In genomic region chr2:58608146-58608545, GRCh38 we compare ENCODE assay signal across 27 cellular contexts.
DNase-seq lines count a peak whose midpoint lies in the region; ATAC-seq, FAIRE-seq and TF ChIP-seq lines count a peak whose summit lies in the region.
"Had no signal": no experiment of that assay in that cellular context is flagged by ENCODE, and none has a peak within 500 bp of the region (broad histone marks: within the 10 kb centered on the region; RNA-seq: fewer than 3 reads in every experiment).

No MANE protein-coding gene starts in this region.

- 19% methylated on average over 1 of the region's 1 CpG for WGBS in K562 (ENCODE audit: insufficient coverage, low coverage, missing lambda C conversion rate)

- no peak overlapping the region for H3K9ac ChIP-seq in K562 (ENCODE audit: insufficient read depth in 1 of 2, low read depth in 2 of 2, low read length in 2 of 2)
- H3K9ac ChIP-seq: BLaER1 had no signal

- H3K27ac Mint-ChIP-seq in glutamatergic neuron (ENCODE audit: unreplicated experiment), result peak overlapping the region; percentile 60
- H3K27ac Mint-ChIP-seq: CD4-positive, alpha-beta memory T cell; CD4-positive, CD25-positive, alpha-beta regulatory T cell; CD8-positive, alpha-beta memory T cell had no signal

- H3K9me3 Mint-ChIP-seq in glutamatergic neuron (ENCODE audit: unreplicated experiment), result peaks cover 2% of the 10 kb centered on the region

- no peak overlapping the region for H3K4me2 ChIP-seq in K562 (ENCODE audit: insufficient read depth, low read length)
- H3K4me2 ChIP-seq: BLaER1 had no signal

- H3K79me2 ChIP-seq in K562 (ENCODE audit: control insufficient read depth, insufficient read depth, low read length), result no peaks in the 10 kb centered on the region

- H3K36me3 ChIP-seq in RWPE2 (ENCODE audit: low read depth) (no peaks in the 10 kb centered on the region), K562 (ENCODE audit: control insufficient read depth, insufficient read depth, low read length) (no peaks in the 10 kb centered on the region)
- H3K36me3 ChIP-seq: BE2C, BLaER1 had no signal

- TF ChIP-seq CTCF in RWPE2 (IDR thresholded peaks at IDR 0.05; ENCODE audit: poor library complexity, severe bottlenecking) (no peak), K562 (IDR thresholded peaks at IDR 0.05 in 2 of 3, conservative IDR thresholded peaks at IDR 0.05 in 1 of 3; ENCODE audit: insufficient read depth in 2 of 3, low read depth in 1 of 3, low read length in 3 of 3) (no peak), glutamatergic neuron (IDR thresholded peaks at IDR 0.05; ENCODE audit: partially characterized antibody, unreplicated experiment) (no peak)

- POLR2A ChIA-PET in K562 (lab: Yijun Ruan, JAX), result interaction anchor here (1.2 kb wide), 1 partner anchor 17 kb away, joined by 6 read pairs; no protein-coding TSS in a partner anchor

- no peaks in the 10 kb centered on the region for H3K36me3 Mint-ChIP-seq in glutamatergic neuron (ENCODE audit: unreplicated experiment)
- H3K36me3 Mint-ChIP-seq: CD14-positive monocyte; CD4-positive, alpha-beta memory T cell; CD4-positive, CD25-positive, alpha-beta regulatory T cell; CD8-positive, alpha-beta memory T cell had no signal

- H4K20me1 ChIP-seq in K562 (replicated peaks; ENCODE audit: control insufficient read depth, insufficient read depth, low read length), result no peaks in the 10 kb centered on the region
- H4K20me1 ChIP-seq: BLaER1 had no signal

- intact Hi-C loops in K562 (cut with micrococcal nuclease), result loop anchor here (5.0 kb wide), 1 partner anchor 59 kb away; no protein-coding TSS in a partner anchor
- intact Hi-C loops in cardiac septum (cut with DNase I), result no loop called here

- no TSS peak for BruUV-seq in K562 (replicated peaks; lab: Mats Ljungman, UMichigan)

- H3K4me3 Mint-ChIP-seq in glutamatergic neuron (ENCODE audit: unreplicated experiment), result no peak overlapping the region
- H3K4me3 Mint-ChIP-seq: CD14-positive monocyte; CD4-positive, alpha-beta memory T cell; CD4-positive, CD25-positive, alpha-beta regulatory T cell; CD8-positive, alpha-beta memory T cell had no signal

- CTCF ChIA-PET in K562 (lab: Yijun Ruan, JAX; ENCODE audit: low intra/inter-chr PET ratio), result no interaction called here

- no peaks in the 10 kb centered on the region for H3K9me1 ChIP-seq in K562 (ENCODE audit: control insufficient read depth, insufficient read depth, low read length)

- ATAC-seq in RWPE2 (ENCODE audit: low read depth) (peak; percentile 45; the same call in 1 of the 3 replicates), K562 (no peak), HG03571 (IDR thresholded peaks at IDR 0.05; ENCODE audit: unreplicated experiment) (no peak)
- ATAC-seq: GM12878 had no signal

- H3K4me1 Mint-ChIP-seq in glutamatergic neuron (ENCODE audit: low read depth, unreplicated experiment), result peaks cover 26% of the 10 kb centered on the region
- H3K4me1 Mint-ChIP-seq: CD4-positive, alpha-beta memory T cell; CD4-positive, CD25-positive, alpha-beta regulatory T cell; CD8-positive, alpha-beta memory T cell had no signal

- H2AFZ ChIP-seq in K562 (ENCODE audit: low read depth, low read length), result no peak overlapping the region

- TF ChIP-seq RAD21 in K562 (CRISPR knock-in tag; conservative IDR thresholded peaks at IDR 0.05 in 1 of 2, IDR thresholded peaks at IDR 0.05 in 1 of 2), result no peak

- H3K27me3 ChIP-seq in RWPE2 (ENCODE audit: insufficient read depth, poor library complexity, severe bottlenecking) (no peaks in the 10 kb centered on the region), K562 (ENCODE audit: control insufficient read depth in 2 of 2, insufficient read depth in 2 of 2, low read length in 2 of 2) (no peaks in the 10 kb centered on the region)
- H3K27me3 ChIP-seq: BE2C, BLaER1 had no signal

- in situ Hi-C loops in K562 (cut with MboI), result no loop called here

- H3K4me3 ChIP-seq in RWPE2 (ENCODE audit: severe bottlenecking) (no peak overlapping the region), K562 (no peak overlapping the region)
- H3K4me3 ChIP-seq: BLaER1, GM12878 had no signal

- no peak for FAIRE-seq in K562 (lab: Jason Lieb, UNC)
- FAIRE-seq: A204.1, GM12892, GM18507 had no signal

- no peak for TF ChIP-seq POLR2A in K562 (conservative IDR thresholded peaks at IDR 0.05)

- H3K9me3 ChIP-seq in RWPE2 (ENCODE audit: severe bottlenecking), result no peaks in the 10 kb centered on the region
- H3K9me3 ChIP-seq in K562 (replicated peaks; ENCODE audit: control insufficient read depth, insufficient read depth, low read depth, low read length), result no peaks in the 10 kb centered on the region
- H3K9me3 ChIP-seq: BE2C, BLaER1 had no signal

- H3K4me1 ChIP-seq in RWPE2 (ENCODE audit: insufficient read depth, poor library complexity, severe bottlenecking), result peaks cover 12% of the 10 kb centered on the region
- H3K4me1 ChIP-seq in K562 (replicated peaks in 1 of 2; ENCODE audit: control insufficient read depth in 2 of 2, insufficient read depth in 2 of 2, low read length in 2 of 2), result no peaks in the 10 kb centered on the region; a peak in 1 of 5 replicates
- H3K4me1 ChIP-seq: BE2C, BLaER1 had no signal

- H3K27me3 Mint-ChIP-seq in glutamatergic neuron (ENCODE audit: unreplicated experiment), result no peaks in the 10 kb centered on the region
- H3K27me3 Mint-ChIP-seq: CD4-positive, alpha-beta memory T cell; CD4-positive, CD25-positive, alpha-beta regulatory T cell had no signal

- H3K27ac ChIP-seq in RWPE2 (ENCODE audit: poor library complexity, severe bottlenecking), result no peak overlapping the region
- no peak overlapping the region for H3K27ac ChIP-seq in K562 (ENCODE audit: extremely low read depth, low read depth, low read length)
- H3K27ac ChIP-seq: BLaER1 had no signal

- DNase-seq in RWPE2 (ENCODE audit: low spot score), result no peak
- no peak for DNase-seq in K562 (ENCODE audit: extremely low read depth in 1 of 4, low spot score in 3 of 4)
- no peak for DNase-seq in glutamatergic neuron
- DNase-seq in activated CD4-positive, CD25-positive, alpha-beta regulatory T cell (lab: John Stamatoyannopoulos, UW), result no peak
- DNase-seq in cardiac septum (ENCODE audit: low spot score), result no peak
- DNase-seq: 8988T; ACHN; BE2C; C1 segment of cervical spinal cord; CD4-positive, alpha-beta memory T cell; CD4-positive, CD25-positive, alpha-beta regulatory T cell; CD8-positive, alpha-beta memory T cell; COR-L47; DMS 273 treated with DMSO at 0.1 percent for 48 hours; DMS153; DMS53; DMS79; DND-41; EL; GDM1 had no signal

- TF ChIP-seq EP300 in K562 (IDR thresholded peaks at IDR 0.05; ENCODE audit: low read length), result no peak

TF ChIP-seq in K562, 482 proteins besides CTCF, POLR2A, EP300 and RAD21:
- no peak for TF ChIP-seq PRMT5 (CRISPR knock-in tag; IDR thresholded peaks at IDR 0.05)
- TF ChIP-seq BRD9 (IDR thresholded peaks at IDR 0.05; ENCODE audit: low read depth, partially characterized antibody), result no peak
- TF ChIP-seq KDM1A (IDR thresholded peaks at IDR 0.05), result peak; percentile 84 to 89
- TF ChIP-seq NFE2 (IDR thresholded peaks at IDR 0.05; ENCODE audit: low read depth), result no peak
